Comparison of ENCODE assay signal across 10 cellular contexts in the genomic region with DNA sequence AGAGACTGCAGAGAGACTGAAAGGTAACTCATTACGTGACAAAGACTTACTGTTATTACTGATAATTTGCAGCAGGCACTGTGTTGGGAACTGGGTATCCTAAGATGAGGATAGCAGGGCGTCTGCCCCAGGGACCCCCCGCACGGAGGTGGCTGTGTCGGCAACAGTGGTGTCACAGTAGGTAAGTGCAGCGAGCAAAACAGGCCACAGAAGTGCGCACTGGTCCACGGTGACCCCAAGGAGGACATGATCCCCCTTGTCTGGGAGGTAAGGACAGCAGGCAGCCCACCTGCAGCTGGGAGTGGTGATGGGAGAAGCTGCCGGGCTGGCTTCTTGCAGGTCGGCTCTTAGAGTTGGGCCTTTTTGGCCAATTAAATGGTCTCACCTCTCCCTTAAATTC.
DNase-seq lines count a peak whose midpoint lies in the region; ATAC-seq, FAIRE-seq and TF ChIP-seq lines count a peak whose summit lies in the region.
"Had no signal": no experiment of that assay in that cellular context is flagged by ENCODE, and none has a peak within 500 bp of the region (broad histone marks: within the 10 kb centered on the region; RNA-seq: fewer than 3 reads in every experiment).

No MANE protein-coding gene starts in this region.

- H4K20me1 ChIP-seq in hepatocyte (ENCODE audit: insufficient read depth, poor library complexity, severe bottlenecking) (no peaks in the 10 kb centered on the region), smooth muscle cell (ENCODE audit: low read depth) (no peaks in the 10 kb centered on the region)

- H3K9me3 ChIP-seq in hepatocyte (ENCODE audit: low read depth) (no peaks in the 10 kb centered on the region), smooth muscle cell (replicated peaks; ENCODE audit: low read depth) (no peaks in the 10 kb centered on the region)
- H3K9me3 ChIP-seq: SJCRH30, testis had no signal

- POLR2A ChIA-PET in activated CD4-positive, alpha-beta T cell treated with anti-CD3 and anti-CD28 coated beads for 36 hours (lab: Charles Lee): interaction anchor here (0.6 kb wide), 1 partner anchor 774 kb away, joined by 3 read pairs; no protein-coding TSS in a partner anchor
- POLR2A ChIA-PET in T-cell (lab: Charles Lee): interaction anchor here in 1 of 2 donors (1.0 kb wide), 2 partner anchors 53 to 81 kb away, joined by 3 to 11 read pairs; no protein-coding TSS in a partner anchor

- no peaks in the 10 kb centered on the region for H3K36me3 Mint-ChIP-seq in activated CD4-positive, alpha-beta T cell treated with anti-CD3 and anti-CD28 coated beads for 36 hours (ENCODE audit: low read depth)
- H3K36me3 Mint-ChIP-seq in T-cell: no peaks in the 10 kb centered on the region

- DNase-seq in activated CD4-positive, alpha-beta T cell treated with anti-CD3 and anti-CD28 coated beads for 36 hours: no peak
- no peak for DNase-seq in activated CD4-positive, alpha-beta T cell treated with anti-CD3 and anti-CD28 coated beads, Interleukin-2, amount 50 U/mL, for 1 hour
- DNase-seq in T-cell: peak in 1 of 34 experiments; percentile 1
- DNase-seq in hepatocyte (ENCODE audit: low spot score): no peak
- DNase-seq in smooth muscle cell (lab: John Stamatoyannopoulos, UW; ENCODE audit: unreplicated experiment): no peak
- DNase-seq in GM12891 (ENCODE audit: insufficient read length, low spot score): no peak

- H3K4me1 ChIP-seq in hepatocyte (ENCODE audit: insufficient read depth) (peaks cover 10% of the 10 kb centered on the region), smooth muscle cell (ENCODE audit: low read depth) (peaks cover 12% of the 10 kb centered on the region)
- H3K4me1 ChIP-seq: SJCRH30 had no signal

- H3K27ac ChIP-seq in hepatocyte (no peak overlapping the region), smooth muscle cell (ENCODE audit: low read depth) (no peak overlapping the region)
- H3K27ac ChIP-seq: SJCRH30, testis had no signal

- peaks cover 9% of the 10 kb centered on the region for H3K27me3 Mint-ChIP-seq in activated CD4-positive, alpha-beta T cell treated with anti-CD3 and anti-CD28 coated beads for 36 hours
- peaks cover 10 to 11% of the 10 kb centered on the region in 2 donors for H3K27me3 Mint-ChIP-seq in T-cell

- peak overlapping the region; percentile 76 for H3K4me3 Mint-ChIP-seq in activated CD4-positive, alpha-beta T cell treated with anti-CD3 and anti-CD28 coated beads for 36 hours
- H3K4me3 Mint-ChIP-seq in T-cell: peak overlapping the region; percentile 81 to 84 (median 83)

- intact Hi-C loops in activated CD4-positive, alpha-beta T cell treated with anti-CD3 and anti-CD28 coated beads for 36 hours (cut with DNase I, micrococcal nuclease): loop anchor here in 1 of 2 experiments (2.0 to 5.0 kb wide), 2 partner anchors 86 to 674 kb away; a partner anchor contains a TSS

- H3K79me2 ChIP-seq in hepatocyte (no peaks in the 10 kb centered on the region), smooth muscle cell (ENCODE audit: low read depth) (no peaks in the 10 kb centered on the region)

- H3K27me3 ChIP-seq in hepatocyte (no peaks in the 10 kb centered on the region), smooth muscle cell (ENCODE audit: low read depth) (no peaks in the 10 kb centered on the region)
- H3K27me3 ChIP-seq: SJCRH30, testis had no signal

- H3F3A ChIP-seq in smooth muscle cell (ENCODE audit: low read depth): no peaks in the 10 kb centered on the region

- TF ChIP-seq CTCF in hepatocyte (IDR thresholded peaks at IDR 0.05; ENCODE audit: poor library complexity) (no peak), smooth muscle cell (IDR thresholded peaks at IDR 0.05; ENCODE audit: borderline replicate concordance, insufficient read depth, poor library complexity, severe bottlenecking) (no peak)

- no peak for ATAC-seq in activated CD4-positive, alpha-beta T cell treated with anti-CD3 and anti-CD28 coated beads for 36 hours
- ATAC-seq in T-cell (replicated peaks in 1 of 4): no peak
- no peak for ATAC-seq in HG03571 (IDR thresholded peaks at IDR 0.05; ENCODE audit: unreplicated experiment)
- no peak for ATAC-seq in HG02884 (IDR thresholded peaks at IDR 0.05; ENCODE audit: unreplicated experiment)

- no peak for FAIRE-seq in GM12891 (lab: Jason Lieb, UNC)

- H2AFZ ChIP-seq in hepatocyte (peak overlapping the region; percentile 20), smooth muscle cell (ENCODE audit: low read depth) (peak overlapping the region; percentile 88)

- H3K4me3 ChIP-seq in hepatocyte (no peak overlapping the region), smooth muscle cell (peak overlapping the region; percentile 33)
- H3K4me3 ChIP-seq: SJCRH30 had no signal

- H3K4me2 ChIP-seq in hepatocyte (peak overlapping the region; percentile 66), smooth muscle cell (peak overlapping the region; percentile 89)

- peaks cover 17% of the 10 kb centered on the region for H3K4me1 Mint-ChIP-seq in activated CD4-positive, alpha-beta T cell treated with anti-CD3 and anti-CD28 coated beads for 36 hours
- peaks cover 21 to 30% (median 25%) of the 10 kb centered on the region in 3 donors for H3K4me1 Mint-ChIP-seq in T-cell

- H3K36me3 ChIP-seq in hepatocyte (replicated peaks; ENCODE audit: insufficient read depth, low read depth) (no peaks in the 10 kb centered on the region), smooth muscle cell (ENCODE audit: low read depth) (no peaks in the 10 kb centered on the region)
- H3K36me3 ChIP-seq: SJCRH30 had no signal

- WGBS in hepatocyte (ENCODE audit: low lambda C conversion rate, missing lambda C conversion rate): 80% methylated on average over 10 of the region's 10 CpGs
- 84% methylated on average over 10 of the region's 10 CpGs for WGBS in smooth muscle cell (ENCODE audit: low lambda C conversion rate)

- H3K9ac ChIP-seq in smooth muscle cell (ENCODE audit: low read depth): no peak overlapping the region

- CTCF ChIA-PET in activated CD4-positive, alpha-beta T cell treated with anti-CD3 and anti-CD28 coated beads for 36 hours (lab: Charles Lee): interaction anchor here (0.9 to 1.4 kb wide), 4 partner anchors 10 to 338 kb away, joined by 3 to 7 read pairs (median 4); no protein-coding TSS in a partner anchor
- CTCF ChIA-PET in T-cell (lab: Charles Lee): interaction anchor here in 1 of 2 donors (0.6 to 1.3 kb wide), 6 partner anchors 12 to 491 kb away, joined by 3 to 17 read pairs (median 7); a partner anchor contains a TSS

- no peaks in the 10 kb centered on the region for H3K9me3 Mint-ChIP-seq in activated CD4-positive, alpha-beta T cell treated with anti-CD3 and anti-CD28 coated beads for 36 hours (ENCODE audit: low read depth)
- no peaks in the 10 kb centered on the region for H3K9me3 Mint-ChIP-seq in T-cell

- H3K9me2 ChIP-seq in hepatocyte (replicated peaks; ENCODE audit: insufficient read depth): no peaks in the 10 kb centered on the region

- H3K27ac Mint-ChIP-seq in activated CD4-positive, alpha-beta T cell treated with anti-CD3 and anti-CD28 coated beads for 36 hours: peak overlapping the region; percentile 76
- peak overlapping the region; percentile 93 to 94 for H3K27ac Mint-ChIP-seq in T-cell

- TF ChIP-seq POLR2A in GM12891 (IDR thresholded peaks at IDR 0.05; ENCODE audit: low read depth, low read length): no peak

TF ChIP-seq in GM12891, 5 proteins besides CTCF, POLR2A, EP300 and RAD21:
- TF ChIP-seq PAX5 (IDR thresholded peaks at IDR 0.05; ENCODE audit: insufficient read depth, low read length, severe bottlenecking) (no peak), POLR2AphosphoS5 (IDR thresholded peaks at IDR 0.05; ENCODE audit: low read depth, low read length) (no peak), TAF1 (IDR thresholded peaks at IDR 0.05; ENCODE audit: low read depth, low read length) (no peak), POU2F2 (IDR thresholded peaks at IDR 0.05; ENCODE audit: low read depth, low read length) (no peak), SPI1 (IDR thresholded peaks at IDR 0.05; ENCODE audit: low read depth, low read length) (no peak)
TF ChIP-seq in GM12891: peak in this region for 0.
